Comparison of ENCODE assay signal across 1 cellular context in genomic region chr1:235907187-235907896, GRCh38.
TF ChIP-seq lines count a peak whose summit lies in the region.

No MANE protein-coding gene starts in this region.

TF ChIP-seq in A549, 52 proteins besides CTCF, POLR2A, EP300 and RAD21 (continued from another document):
- TF ChIP-seq TFCP2L1 (CRISPR knock-in tag; IDR thresholded peaks at IDR 0.05) = no peak
- no peak for TF ChIP-seq RARB (CRISPR knock-in tag; IDR thresholded peaks at IDR 0.05)
- no peak for TF ChIP-seq ZSCAN20 (CRISPR knock-in tag; IDR thresholded peaks at IDR 0.05)
- no peak for TF ChIP-seq RNF2 (IDR thresholded peaks at IDR 0.05; ENCODE audit: borderline replicate concordance, low read depth)
- TF ChIP-seq CEBPB (IDR thresholded peaks at IDR 0.05) = no peak
- TF ChIP-seq NR3C1 (IDR thresholded peaks at IDR 0.05) = no peak
- TF ChIP-seq HOXB13 (CRISPR knock-in tag; IDR thresholded peaks at IDR 0.05; ENCODE audit: low read depth) = no peak
- TF ChIP-seq PHF8 (IDR thresholded peaks at IDR 0.05; ENCODE audit: borderline replicate concordance, low read depth) = no peak
- TF ChIP-seq HDAC2 (IDR thresholded peaks at IDR 0.05) = no peak
- no peak for TF ChIP-seq SREBF2 (IDR thresholded peaks at IDR 0.05)
- no peak for TF ChIP-seq RCOR1 (IDR thresholded peaks at IDR 0.05; ENCODE audit: low read depth, low read length)
- no peak for TF ChIP-seq MYC (IDR thresholded peaks at IDR 0.05; ENCODE audit: borderline replicate concordance, low read length)
- no peak for TF ChIP-seq EHF (CRISPR knock-in tag; IDR thresholded peaks at IDR 0.05)
TF ChIP-seq in A549: peak in this region for 0.
